In the genomic region with DNA sequence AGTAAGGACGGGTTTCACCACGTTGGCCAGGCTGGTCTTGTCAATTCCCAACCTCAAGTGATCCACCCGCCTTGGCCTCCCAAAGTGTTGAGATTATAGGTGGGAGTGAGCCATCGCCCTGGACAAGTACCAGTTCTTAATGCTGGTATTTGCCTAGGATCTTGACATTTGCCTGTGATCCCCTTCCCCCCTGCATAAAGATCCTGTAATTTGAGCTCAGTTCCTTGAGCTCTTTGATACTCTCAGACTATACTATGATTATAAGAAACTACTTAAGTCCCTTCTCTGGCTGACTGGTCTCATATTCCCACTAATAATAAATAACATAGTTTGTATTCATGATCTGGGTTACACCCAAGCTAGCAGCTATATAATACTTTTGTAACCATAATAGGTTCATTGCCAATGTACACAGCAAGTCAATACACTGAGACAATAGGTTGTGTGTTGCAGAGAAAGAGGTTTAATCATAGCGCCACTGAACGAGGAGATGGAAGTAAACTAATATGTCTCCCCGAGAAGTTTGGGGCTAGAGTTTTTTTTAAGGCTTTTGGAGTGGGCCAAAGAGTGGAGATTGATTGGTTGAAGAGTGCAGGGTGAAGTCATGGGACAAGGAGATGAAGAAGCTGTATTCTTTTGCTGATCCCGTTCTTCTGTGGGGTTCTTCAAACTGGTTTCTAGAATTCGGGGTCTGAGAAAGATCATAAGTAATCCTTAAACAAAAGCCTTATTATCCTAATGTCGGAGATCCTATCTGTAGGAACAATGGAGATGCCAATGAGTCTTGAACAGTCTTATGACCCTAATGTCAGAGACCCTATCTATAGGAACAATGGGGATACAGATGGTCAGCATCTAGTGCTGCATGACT, we compare ENCODE assay signal across 29 cellular contexts. TPM values are rescaled to one million over a fixed set of nuclear protein-coding genes. Genes with fewer than 3 reads are reported as not detected.
DNase-seq lines count a peak whose midpoint lies in the region; ATAC-seq lines count a peak whose summit lies in the region.
"Had no signal": no experiment of that assay in that cellular context is flagged by ENCODE, and none has a peak within 500 bp of the region (broad histone marks: within the 10 kb centered on the region; RNA-seq: fewer than 3 reads in every experiment).

No MANE protein-coding gene starts in this region.

- intact Hi-C loops in Right ventricle myocardium inferior (cut with DNase I), result no loop called here
- intact Hi-C loops in left cardiac atrium (cut with DNase I), result no loop called here

- no peak for ATAC-seq in Right ventricle myocardium inferior
- ATAC-seq in left cardiac atrium, result no peak
- ATAC-seq in HG03097 (IDR thresholded peaks at IDR 0.05; ENCODE audit: low FRiP score, unreplicated experiment), result no peak
- ATAC-seq: GM23338 had no signal

- DNase-seq in Right ventricle myocardium inferior (ENCODE audit: missing footprints) (peak; percentile 17), left cardiac atrium (no peak), NCI-H748 treated with DMSO at 0.1 percent for 48 hours (lab: John Stamatoyannopoulos, UW) (peak; percentile 26), fibroblast of the conjunctiva (ENCODE audit: low read depth) (peak; percentile 26), COLO668 (lab: John Stamatoyannopoulos, UW; ENCODE audit: unreplicated experiment) (no peak), kidney tubule cell (ENCODE audit: low spot score) (no peak)
- DNase-seq: activated CD4-positive, alpha-beta memory T cell treated with anti-CD3 and anti-CD28 coated beads, Interleukin-2, amount 10 ng/mL, durations not matched to agents 7 days and 5 days; activated CD4-positive, alpha-beta T cell treated with anti-CD3 and anti-CD28 coated beads for 1 hour; activated CD8-positive, alpha-beta memory T cell treated with anti-CD3 and anti-CD28 coated beads, Interleukin-2, amount 50 U/mL, for 4 hours; activated naive CD4-positive, alpha-beta T cell treated with anti-CD3 and anti-CD28 coated beads for 36 hours; CD8-positive, alpha-beta memory T cell; DMS79; endodermal cell; GDM1; hippocampal formation; Kasumi-1; NCI-H1417; NCI-H2171; NCI-H526 treated with DMSO at 0.1 percent for 48 hours; posterior cingulate gyrus; SIG-M5; stimulated activated CD4-positive, alpha-beta T cell treated with anti-CD3 and anti-CD28 coated beads, Interleukin-1b, Interleukin-23, amount 100 ng/mL, for 48 hours; stimulated activated naive CD4-positive, alpha-beta T cell treated with Interleukin-2 at 50 U/mL for 16 hours; SW 1271; testis had no signal

RNA-seq across cellular contexts. Expression of gene SHOC1, which starts 20.7 kb away (rescaled TPM):
- total RNA-seq in Right ventricle myocardium inferior (not detected), left cardiac atrium (not detected)
- total RNA-seq: activated CD4-positive, alpha-beta memory T cell treated with anti-CD3 and anti-CD28 coated beads, Interleukin-2, amount 10 ng/mL, durations not matched to agents 7 days and 5 days; activated naive CD4-positive, alpha-beta T cell treated with anti-CD3 and anti-CD28 coated beads for 36 hours; CD8-positive, alpha-beta memory T cell; endodermal cell; GM23338; right atrium auricular region; smooth muscle cell had no signal

Comparison
In these comparisons a context has a peak if more than half of its experiments do, and no peak if none do; other contexts are left out.
1. DNase-seq: peak in Right ventricle myocardium inferior (single experiment), NCI-H748 treated with DMSO at 0.1 percent for 48 hours (single experiment) and fibroblast of the conjunctiva (single experiment); none in left cardiac atrium (single experiment), COLO668 (single experiment) and kidney tubule cell (single experiment).